In genomic region chr6:139027620-139028182, GRCh38 we compare ENCODE assay signal across 8 cellular contexts. TPM values are rescaled to one million over a fixed set of nuclear protein-coding genes. Genes with fewer than 3 reads are reported as not detected.
DNase-seq lines count a peak whose midpoint lies in the region; ATAC-seq lines count a peak whose summit lies in the region.

No MANE protein-coding gene starts in this region.

- H2AFZ ChIP-seq in trophoblast cell (ENCODE audit: insufficient read depth, low read length, poor library complexity) = peak overlapping the region; percentile 79

- no peaks in the 10 kb centered on the region for H3K27me3 ChIP-seq in CD4-positive, alpha-beta memory T cell (ENCODE audit: insufficient read depth, low read length)
- no peaks in the 10 kb centered on the region for H3K27me3 ChIP-seq in HAP-1 (ENCODE audit: low read depth)
- H3K27me3 ChIP-seq in trophoblast cell (ENCODE audit: insufficient read depth, low read length) = no peaks in the 10 kb centered on the region

- peak; percentile 25 for ATAC-seq in activated CD8-positive, alpha-beta memory T cell treated with anti-CD3 and anti-CD28 coated beads, Interleukin-2, amount 10 ng/mL, durations not matched to agents 7 days and 5 days

- peaks cover 13 to 23% (median 18%) of the 10 kb centered on the region in 4 donors for H3K4me1 Mint-ChIP-seq in CD4-positive, alpha-beta memory T cell
- peaks cover 16% of the 10 kb centered on the region for H3K4me1 Mint-ChIP-seq in activated CD8-positive, alpha-beta memory T cell treated with anti-CD3 and anti-CD28 coated beads, Interleukin-2, amount 10 ng/mL, durations not matched to agents 7 days and 5 days

- H3K23ac ChIP-seq in trophoblast cell (ENCODE audit: low read length) = no peak overlapping the region

- no peaks in the 10 kb centered on the region for H3K9me3 Mint-ChIP-seq in CD4-positive, alpha-beta memory T cell
- no peaks in the 10 kb centered on the region for H3K9me3 Mint-ChIP-seq in activated CD8-positive, alpha-beta memory T cell treated with anti-CD3 and anti-CD28 coated beads, Interleukin-2, amount 10 ng/mL, durations not matched to agents 7 days and 5 days (ENCODE audit: low read depth)

- peak overlapping the region; percentile 71 for H3K4me2 ChIP-seq in trophoblast cell (ENCODE audit: low read length)

- peak overlapping the region; percentile 88 to 98 (median 92) for H3K27ac Mint-ChIP-seq in CD4-positive, alpha-beta memory T cell
- peak overlapping the region; percentile 83 for H3K27ac Mint-ChIP-seq in activated CD8-positive, alpha-beta memory T cell treated with anti-CD3 and anti-CD28 coated beads, Interleukin-2, amount 10 ng/mL, durations not matched to agents 7 days and 5 days

- in situ Hi-C loops in HAP-1 (cut with MboI; ENCODE audit: low sequenced_read_pairs) = no loop called here

- peak overlapping the region; percentile 59 to 97 for H3K4me3 ChIP-seq in CD4-positive, alpha-beta memory T cell (ENCODE audit: low read length in 2 of 2)
- H3K4me3 ChIP-seq in HAP-1 (peak overlapping the region; percentile 78), trophoblast cell (ENCODE audit: low read depth, low read length) (no peak overlapping the region)

- CTCF ChIA-PET in CD4-positive, alpha-beta memory T cell (lab: Charles Lee; ENCODE audit: partially characterized antibody) = interaction anchor here (0.8 to 2.0 kb wide), 2 partner anchors 9 to 39 kb away, joined by 3 to 4 read pairs; no protein-coding TSS in a partner anchor
- CTCF ChIA-PET in activated CD8-positive, alpha-beta memory T cell treated with anti-CD3 and anti-CD28 coated beads, Interleukin-2, amount 10 ng/mL, durations not matched to agents 7 days and 5 days (lab: Charles Lee) = interaction anchor here (1.0 to 1.5 kb wide), 2 partner anchors 39 to 40 kb away, joined by 4 to 5 read pairs; partner anchors contain the start of gene REPS1

- no peaks in the 10 kb centered on the region for H3K9me3 ChIP-seq in CD4-positive, alpha-beta memory T cell (ENCODE audit: control insufficient read depth in 1 of 2, low read length in 2 of 2)
- no peaks in the 10 kb centered on the region for H3K9me3 ChIP-seq in HAP-1
- no peaks in the 10 kb centered on the region for H3K9me3 ChIP-seq in trophoblast cell (ENCODE audit: insufficient read depth, low read depth, low read length)

- H3K18ac ChIP-seq in trophoblast cell (ENCODE audit: low read length) = no peak overlapping the region

- H4K8ac ChIP-seq in trophoblast cell (ENCODE audit: low read depth, low read length) = no peak overlapping the region

- H3K4me1 ChIP-seq in CD4-positive, alpha-beta memory T cell (ENCODE audit: insufficient read depth, low read length) = peaks cover 44% of the 10 kb centered on the region
- peaks cover 22% of the 10 kb centered on the region for H3K4me1 ChIP-seq in HAP-1
- H3K4me1 ChIP-seq in trophoblast cell (ENCODE audit: control insufficient read depth in 1 of 2, insufficient read depth in 2 of 2, low read length in 2 of 2) = peaks cover under 1 to 5% of the 10 kb centered on the region in 2 experiments

- H4K12ac ChIP-seq in trophoblast cell (ENCODE audit: low read depth, low read length) = no peak overlapping the region

- H3K14ac ChIP-seq in trophoblast cell (ENCODE audit: low read length) = no peak overlapping the region

- intact Hi-C loops in CD4-positive, alpha-beta memory T cell (cut with micrococcal nuclease) = loop anchor here (1.0 to 5.0 kb wide), 4 partner anchors 39 to 435 kb away; partner anchors contain the start of genes CCDC28A, CITED2 and REPS1

- H3K79me1 ChIP-seq in trophoblast cell (ENCODE audit: low read length) = peaks cover 11% of the 10 kb centered on the region

- no peak overlapping the region for H2BK12ac ChIP-seq in trophoblast cell (ENCODE audit: low read length)

- H3K27ac ChIP-seq in CD4-positive, alpha-beta memory T cell (ENCODE audit: low read depth, low read length) = peak overlapping the region; percentile 88
- no peak overlapping the region for H3K27ac ChIP-seq in trophoblast cell (ENCODE audit: low read depth, low read length)

- no peak overlapping the region for H4K91ac ChIP-seq in trophoblast cell (ENCODE audit: low read depth, low read length)

- no peaks in the 10 kb centered on the region for H3K36me3 ChIP-seq in CD4-positive, alpha-beta memory T cell (ENCODE audit: insufficient read depth, low read length)
- H3K36me3 ChIP-seq in HAP-1 (replicated peaks) (no peaks in the 10 kb centered on the region), trophoblast cell (ENCODE audit: control insufficient read depth in 1 of 2, insufficient read depth in 2 of 2, low read length in 2 of 2) (no peaks in the 10 kb centered on the region)

- POLR2A ChIA-PET in CD4-positive, alpha-beta memory T cell (lab: Charles Lee; ENCODE audit: partially characterized antibody) = interaction anchor here (0.8 to 6.2 kb wide), 8 partner anchors 39 to 346 kb away, joined by 4 to 62 read pairs (median 16); partner anchors contain the start of genes CITED2, HECA and REPS1

- H3K27me3 Mint-ChIP-seq in CD4-positive, alpha-beta memory T cell = no peaks in the 10 kb centered on the region
- no peaks in the 10 kb centered on the region for H3K27me3 Mint-ChIP-seq in activated CD8-positive, alpha-beta memory T cell treated with anti-CD3 and anti-CD28 coated beads, Interleukin-2, amount 10 ng/mL, durations not matched to agents 7 days and 5 days

- peaks cover 0 to 5% of the 10 kb centered on the region in 2 donors for H3K36me3 Mint-ChIP-seq in CD4-positive, alpha-beta memory T cell
- peaks cover 4% of the 10 kb centered on the region for H3K36me3 Mint-ChIP-seq in activated CD8-positive, alpha-beta memory T cell treated with anti-CD3 and anti-CD28 coated beads, Interleukin-2, amount 10 ng/mL, durations not matched to agents 7 days and 5 days

- no peak overlapping the region for H2AK5ac ChIP-seq in trophoblast cell (ENCODE audit: low read length)

- no peak overlapping the region for H3K9ac ChIP-seq in trophoblast cell (ENCODE audit: low read length)

- no CpG with 5 or more reads among the region's 10 CpGs for WGBS in trophoblast cell (ENCODE audit: extremely low coverage, insufficient coverage, insufficient read length)

- no peak overlapping the region for H3K4ac ChIP-seq in trophoblast cell (ENCODE audit: low read depth, low read length)

- peak; percentile 26 to 65 (median 29) for DNase-seq in CD4-positive, alpha-beta memory T cell
- DNase-seq in HAP-1 (ENCODE audit: low spot score in 2 of 2) (peak in 1 of 2 experiments; percentile 26), NCI-H510A (lab: John Stamatoyannopoulos, UW) (peak; percentile 60), fibroblast of peridontal ligament (ENCODE audit: extremely low read depth) (peak; percentile 53), trophoblast cell (no peak), T-helper 9 cell (no peak), mesenteric fat pad (ENCODE audit: low spot score) (no peak)
- DNase-seq in activated CD8-positive, alpha-beta memory T cell treated with anti-CD3 and anti-CD28 coated beads, Interleukin-2, amount 10 ng/mL, durations not matched to agents 7 days and 5 days = peak; percentile 70

- no peak overlapping the region for H2BK120ac ChIP-seq in trophoblast cell (ENCODE audit: insufficient read depth, low read length, poor library complexity)

- peak overlapping the region in 5 of 8 donors; percentile 93 to 98 (median 95) for H3K4me3 Mint-ChIP-seq in CD4-positive, alpha-beta memory T cell
- H3K4me3 Mint-ChIP-seq in activated CD8-positive, alpha-beta memory T cell treated with anti-CD3 and anti-CD28 coated beads, Interleukin-2, amount 10 ng/mL, durations not matched to agents 7 days and 5 days = no peak overlapping the region

- H3K79me2 ChIP-seq in trophoblast cell (ENCODE audit: control insufficient read depth, insufficient read depth, low read length, poor library complexity) = peaks cover 14% of the 10 kb centered on the region

- no peak overlapping the region for H2BK5ac ChIP-seq in trophoblast cell (ENCODE audit: low read depth, low read length, poor library complexity)

RNA-seq across cellular contexts. Expression of gene ABRACL, which starts 0.8 kb away (rescaled TPM):
- 100 to 1,000 TPM; 103 to 112 TPM for total RNA-seq in CD4-positive, alpha-beta memory T cell
- 100 to 1,000 TPM; 249 to 289 TPM for polyA plus RNA-seq in CD4-positive, alpha-beta memory T cell
- total RNA-seq in activated CD8-positive, alpha-beta memory T cell treated with anti-CD3 and anti-CD28 coated beads, Interleukin-2, amount 10 ng/mL, durations not matched to agents 7 days and 5 days = 100 to 1,000 TPM in 1 of 2 experiments, 10 to 100 TPM in 1; 98.2 to 124 TPM
- 148 and 152 TPM in 2 replicates for polyA plus RNA-seq in trophoblast cell (2013)
- 23.8 TPM for total RNA-seq in mesenteric fat pad

RNA-seq across cellular contexts. Expression of gene REPS1, which starts 39.6 kb away (rescaled TPM):
- total RNA-seq in CD4-positive, alpha-beta memory T cell = 10 to 100 TPM; 61.7 to 69.3 TPM
- polyA plus RNA-seq in CD4-positive, alpha-beta memory T cell = 10 to 100 TPM; 22.3 to 44.2 TPM
- 10 to 100 TPM; 48.2 to 55.2 TPM for total RNA-seq in activated CD8-positive, alpha-beta memory T cell treated with anti-CD3 and anti-CD28 coated beads, Interleukin-2, amount 10 ng/mL, durations not matched to agents 7 days and 5 days
- 51.8 and 52.2 TPM in 2 replicates for polyA plus RNA-seq in trophoblast cell (2013)
- total RNA-seq in mesenteric fat pad = 34.5 TPM

Comparison
In these comparisons a context has a peak if more than half of its experiments do, and no peak if none do; other contexts are left out.
1. DNase-seq: peak in CD4-positive, alpha-beta memory T cell (5 of 5), NCI-H510A (single experiment), activated CD8-positive, alpha-beta memory T cell treated with anti-CD3 and anti-CD28 coated beads, Interleukin-2, amount 10 ng/mL, durations not matched to agents 7 days and 5 days (single experiment) and fibroblast of peridontal ligament (single experiment); none in trophoblast cell (0 of 2), T-helper 9 cell (single experiment) and mesenteric fat pad (single experiment).